Comparison of ENCODE assay signal across 21 cellular contexts in genomic region chr5:176629317-176629852, GRCh38. TPM values are rescaled to one million over a fixed set of nuclear protein-coding genes. Genes with fewer than 3 reads are reported as not detected.
DNase-seq lines count a peak whose midpoint lies in the region; ATAC-seq, FAIRE-seq and TF ChIP-seq lines count a peak whose summit lies in the region.
"Had no signal": no experiment of that assay in that cellular context is flagged by ENCODE, and none has a peak within 500 bp of the region (broad histone marks: within the 10 kb centered on the region; RNA-seq: fewer than 3 reads in every experiment).

No MANE protein-coding gene starts in this region.

- H3K4me3 ChIP-seq in left ventricle myocardium inferior (peak overlapping the region; percentile 62), right atrium auricular region (peak overlapping the region in 1 of 2 donors; percentile 44), astrocyte (ENCODE audit: insufficient read depth, low read depth, low read length) (no peak overlapping the region), kidney (ENCODE audit: low read length in 2 of 2) (no peak overlapping the region), suprapubic skin (peak overlapping the region; percentile 45)

- no peaks in the 10 kb centered on the region for H3K9me3 Mint-ChIP-seq in astrocyte (ENCODE audit: unreplicated experiment)

- TF ChIP-seq POLR2A in suprapubic skin (IDR thresholded peaks at IDR 0.05), result no peak

- FAIRE-seq in astrocyte (lab: Jason Lieb, UNC) (no peak), kidney (lab: Jason Lieb, UNC) (no peak)
- FAIRE-seq: TTC549 had no signal

- H3K36me3 Mint-ChIP-seq in astrocyte (ENCODE audit: low read depth, unreplicated experiment), result peaks cover 4% of the 10 kb centered on the region

- H3K27me3 Mint-ChIP-seq in astrocyte (ENCODE audit: low read depth, unreplicated experiment), result peaks cover 66% of the 10 kb centered on the region

- H2AFZ ChIP-seq in astrocyte (ENCODE audit: low read depth, low read length), result no peak overlapping the region

- no peaks in the 10 kb centered on the region for H3K36me3 ChIP-seq in left ventricle myocardium inferior
- H3K36me3 ChIP-seq in right atrium auricular region, result no peaks in the 10 kb centered on the region
- no peaks in the 10 kb centered on the region for H3K36me3 ChIP-seq in astrocyte (ENCODE audit: insufficient read depth, low read length)
- no peaks in the 10 kb centered on the region for H3K36me3 ChIP-seq in kidney (ENCODE audit: control insufficient read depth in 1 of 2, insufficient read depth in 2 of 2, low read length in 2 of 2)
- no peaks in the 10 kb centered on the region for H3K36me3 ChIP-seq in suprapubic skin
- H3K36me3 ChIP-seq: adrenal gland, gastrocnemius medialis, vagina had no signal

- no peak for TF ChIP-seq CTCF in left ventricle myocardium inferior (IDR thresholded peaks at IDR 0.05; ENCODE audit: borderline replicate concordance)
- TF ChIP-seq CTCF in right atrium auricular region (IDR thresholded peaks at IDR 0.05), result no peak
- no peak for TF ChIP-seq CTCF in astrocyte (IDR thresholded peaks at IDR 0.05; ENCODE audit: insufficient read depth, low read depth, low read length)
- TF ChIP-seq CTCF in kidney (IDR thresholded peaks at IDR 0.05; ENCODE audit: borderline replicate concordance, extremely low read depth, insufficient read depth), result no peak
- no peak for TF ChIP-seq CTCF in suprapubic skin (IDR thresholded peaks at IDR 0.05)

- peaks cover 21% of the 10 kb centered on the region for H3K4me1 Mint-ChIP-seq in astrocyte (ENCODE audit: low read depth, unreplicated experiment)

- H3K4me2 ChIP-seq in astrocyte (ENCODE audit: low read length), result peak overlapping the region; percentile 89

- ATAC-seq in GM19395 (IDR thresholded peaks at IDR 0.05; ENCODE audit: unreplicated experiment), result no peak
- no peak for ATAC-seq in HG02678 (IDR thresholded peaks at IDR 0.05; ENCODE audit: unreplicated experiment)

- no peaks in the 10 kb centered on the region for H3K79me2 ChIP-seq in astrocyte (ENCODE audit: insufficient read depth, low read length)

- no peak for DNase-seq in left ventricle myocardium inferior
- DNase-seq in right atrium auricular region (ENCODE audit: low spot score), result no peak
- DNase-seq in astrocyte (ENCODE audit: low read depth), result no peak
- DNase-seq in kidney, result peak; percentile 67
- DNase-seq in suprapubic skin (ENCODE audit: low spot score in 2 of 2), result no peak
- DNase-seq in globus pallidus (ENCODE audit: low spot score), result no peak
- DNase-seq: activated CD8-positive, alpha-beta memory T cell treated with anti-CD3 and anti-CD28 coated beads, Interleukin-2, amount 50 U/mL, for 4 hours; adrenal gland; DMS153; gastrocnemius medialis; NCI-H2081; SIG-M5; stimulated activated CD8-positive, alpha-beta memory T cell treated with anti-CD3 and anti-CD28 coated beads, Interleukin-4, amount 100 ng/mL, for 48 hours had no signal

- peaks cover 3% of the 10 kb centered on the region for H4K20me1 ChIP-seq in astrocyte (ENCODE audit: insufficient read depth, low read length)

- no peak overlapping the region for H3K27ac Mint-ChIP-seq in astrocyte (ENCODE audit: unreplicated experiment)

- H3K4me1 ChIP-seq in left ventricle myocardium inferior, result peaks cover 15% of the 10 kb centered on the region
- peaks cover 0 to 21% of the 10 kb centered on the region in 2 donors for H3K4me1 ChIP-seq in right atrium auricular region
- peaks cover 10% of the 10 kb centered on the region for H3K4me1 ChIP-seq in astrocyte (ENCODE audit: insufficient read depth, low read length)
- peaks cover 0 to 7% of the 10 kb centered on the region in 2 donors for H3K4me1 ChIP-seq in kidney (ENCODE audit: control insufficient read depth in 1 of 2, insufficient read depth in 1 of 2, low read depth in 1 of 2, low read length in 2 of 2)
- H3K4me1 ChIP-seq in suprapubic skin, result peaks cover 22% of the 10 kb centered on the region

- intact Hi-C loops in left ventricle myocardium inferior (cut with micrococcal nuclease), result no loop called here
- intact Hi-C loops in kidney (cut with DNase I), result no loop called here

- peak overlapping the region; percentile 75 for H3K4me3 Mint-ChIP-seq in astrocyte (ENCODE audit: unreplicated experiment)

- H3K9me3 ChIP-seq in left ventricle myocardium inferior (replicated peaks) (no peaks in the 10 kb centered on the region), right atrium auricular region (no peaks in the 10 kb centered on the region), astrocyte (ENCODE audit: insufficient read depth, low read depth, low read length) (no peaks in the 10 kb centered on the region), kidney (ENCODE audit: control insufficient read depth in 1 of 2, low read length in 2 of 2) (no peaks in the 10 kb centered on the region), suprapubic skin (no peaks in the 10 kb centered on the region)
- H3K9me3 ChIP-seq: adrenal gland, gastrocnemius medialis, vagina had no signal

- WGBS in suprapubic skin, result 10% methylated on average over 31 of the region's 34 CpGs

- H3K9ac ChIP-seq in astrocyte (ENCODE audit: low read length) (no peak overlapping the region), kidney (ENCODE audit: low read length in 2 of 2) (no peak overlapping the region)

- H3K27ac ChIP-seq in left ventricle myocardium inferior (replicated peaks) (no peak overlapping the region), right atrium auricular region (no peak overlapping the region), astrocyte (ENCODE audit: low read depth, low read length) (no peak overlapping the region), kidney (ENCODE audit: low read depth in 2 of 2, low read length in 2 of 2) (no peak overlapping the region), suprapubic skin (no peak overlapping the region)
- H3K27ac ChIP-seq: gastrocnemius medialis, vagina had no signal

- TF ChIP-seq EP300 in suprapubic skin (IDR thresholded peaks at IDR 0.05), result no peak

- H3K27me3 ChIP-seq in left ventricle myocardium inferior (ENCODE audit: low read depth), result peaks cover 100% of the 10 kb centered on the region
- H3K27me3 ChIP-seq in right atrium auricular region, result peaks cover 7 to 20% of the 10 kb centered on the region in 2 donors
- peaks cover 55% of the 10 kb centered on the region for H3K27me3 ChIP-seq in astrocyte (ENCODE audit: insufficient read depth, low read length)
- peaks cover 87% of the 10 kb centered on the region for H3K27me3 ChIP-seq in suprapubic skin
- H3K27me3 ChIP-seq: vagina had no signal

RNA-seq across cellular contexts. Expression of gene SNCB, which starts 0.9 kb away (rescaled TPM):
- total RNA-seq in left ventricle myocardium inferior (0.44 TPM), right atrium auricular region (under 1 TPM in 1 of 2 donors, not detected in 1; 0.67 TPM), astrocyte (2.7 and 3.4 TPM in 2 replicates), kidney (not detected), suprapubic skin (not detected)
- polyA plus RNA-seq in kidney (ENCODE audit: insufficient read depth, low read depth, low replicate concordance), result not detected
- total RNA-seq: liver, vagina had no signal
- polyA plus RNA-seq: liver had no signal

RNA-seq across cellular contexts. Expression of gene EIF4E1B, which starts 1.1 kb away (rescaled TPM):
- total RNA-seq in left ventricle myocardium inferior (not detected), right atrium auricular region (not detected), astrocyte (not detected in 2 replicates), kidney (not detected), suprapubic skin (not detected)
- polyA plus RNA-seq in kidney (ENCODE audit: insufficient read depth, low read depth, low replicate concordance), result not detected
- total RNA-seq: dermis blood vessel endothelial cell, gastrocnemius medialis, liver, occipital lobe, vagina had no signal
- polyA plus RNA-seq: AG04450, liver had no signal

RNA-seq across cellular contexts. Expression of gene TSPAN17, which starts 17.9 kb away (rescaled TPM):
- 31.0 TPM for total RNA-seq in left ventricle myocardium inferior
- total RNA-seq in right atrium auricular region, result 10 to 100 TPM; 15.0 to 20.4 TPM
- total RNA-seq in astrocyte, result 56.5 and 57.2 TPM in 2 replicates
- 34.3 TPM for total RNA-seq in kidney
- polyA plus RNA-seq in kidney (ENCODE audit: insufficient read depth, low read depth, low replicate concordance), result 32.1 TPM
- total RNA-seq in suprapubic skin, result 10 to 100 TPM; 14.6 to 22.3 (median 17.7) TPM

RNA-seq across cellular contexts. Expression of gene GPRIN1, which starts 19.4 kb away (rescaled TPM):
- total RNA-seq in left ventricle myocardium inferior (0.58 TPM), right atrium auricular region (under 1 TPM; 0.22 to 0.79 TPM), astrocyte (6.8 and 8.2 TPM in 2 replicates), kidney (1.3 TPM), suprapubic skin (1 to 10 TPM in 3 of 4 donors, under 1 TPM in 1; 0.24 to 2.8 (median 1.5) TPM)
- polyA plus RNA-seq in kidney (ENCODE audit: insufficient read depth, low read depth, low replicate concordance), result 0.45 TPM

Comparison
In these comparisons a context has a peak if more than half of its experiments do, and no peak if none do; other contexts are left out.
1. H3K4me3 ChIP-seq: peak in left ventricle myocardium inferior (single experiment) and suprapubic skin (single experiment); none in astrocyte (single experiment) and kidney (0 of 2).